In the genomic region with DNA sequence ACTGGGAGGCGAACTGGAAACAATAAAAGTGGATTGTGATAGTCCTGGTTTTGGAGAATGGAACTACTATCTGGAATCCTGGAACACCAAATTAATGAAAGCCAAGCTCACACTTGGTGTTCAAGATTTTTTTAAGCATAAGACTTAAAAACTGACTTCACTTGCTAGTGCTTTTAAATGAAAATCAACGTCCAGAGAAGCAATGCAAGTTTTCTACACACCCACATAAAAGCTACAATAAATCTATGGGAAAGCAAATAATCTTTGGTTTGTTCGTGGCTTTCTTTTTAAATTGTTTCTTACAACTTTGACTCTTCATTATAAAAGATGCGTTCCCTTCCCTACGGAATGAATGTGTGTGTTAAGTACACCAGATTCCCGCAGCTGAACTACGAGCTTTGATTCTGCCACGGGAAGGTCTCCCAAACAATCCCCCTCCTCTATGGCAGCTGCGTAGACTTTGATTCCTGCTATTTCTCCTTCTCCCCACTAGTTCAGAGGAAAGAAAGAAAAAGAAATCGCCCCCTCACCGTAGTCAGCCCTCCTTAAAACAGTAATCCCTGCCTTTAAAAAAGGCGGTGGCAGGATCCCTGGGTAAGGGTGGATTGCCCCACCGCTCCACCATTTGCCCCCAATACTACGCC, we compare ENCODE assay signal across 8 cellular contexts.
DNase-seq lines count a peak whose midpoint lies in the region; ATAC-seq and TF ChIP-seq lines count a peak whose summit lies in the region.

No MANE protein-coding gene starts in this region.

- no peak overlapping the region for H3K9ac ChIP-seq in neuronal stem cell (ENCODE audit: low read depth, low read length, poor library complexity)

- no peak overlapping the region for H2BK120ac ChIP-seq in neuronal stem cell (ENCODE audit: low read depth, low read length)

- no peaks in the 10 kb centered on the region for H3K79me1 ChIP-seq in neuronal stem cell (ENCODE audit: low read depth, low read length)

- ATAC-seq in GM18868 (IDR thresholded peaks at IDR 0.05; ENCODE audit: unreplicated experiment) (no peak), sciatic nerve (no peak)

- H3K4me3 Mint-ChIP-seq in CD4-positive, alpha-beta memory T cell, result peak overlapping the region in 6 of 8 donors; percentile 40 to 68 (median 64)

- no peak overlapping the region for H4K91ac ChIP-seq in neuronal stem cell (ENCODE audit: low read depth, low read length, poor library complexity)

- peak overlapping the region in 1 of 7 donors; percentile 23 for H3K27ac Mint-ChIP-seq in CD4-positive, alpha-beta memory T cell

- H3K36me3 Mint-ChIP-seq in CD4-positive, alpha-beta memory T cell, result no peaks in the 10 kb centered on the region

- WGBS in esophagus squamous epithelium, 2 donors, result 4 to 7% methylated on average over 10 to 12 of the region's 14 CpGs
- no CpG with 5 or more reads among the region's 14 CpGs for WGBS in neuronal stem cell (ENCODE audit: extremely low coverage in 2 of 2, insufficient read length in 2 of 2, insufficient replicate concordance in 1 of 2), 2 donors

- peaks cover 2 to 25% (median 10%) of the 10 kb centered on the region in 4 donors for H3K4me1 Mint-ChIP-seq in CD4-positive, alpha-beta memory T cell

- TF ChIP-seq POLR2A in esophagus squamous epithelium (IDR thresholded peaks at IDR 0.05), result no peak

- H3K18ac ChIP-seq in neuronal stem cell (ENCODE audit: low read length), result peak overlapping the region; percentile 99

- H3K4me3 ChIP-seq in CD4-positive, alpha-beta memory T cell (ENCODE audit: low read length in 2 of 2), result no peak overlapping the region
- H3K4me3 ChIP-seq in esophagus squamous epithelium, result peak overlapping the region; percentile 48 to 73 (median 64)
- H3K4me3 ChIP-seq in neuronal stem cell (ENCODE audit: low read length in 2 of 2), result peak overlapping the region; percentile 87 to 96

- H3K27me3 Mint-ChIP-seq in CD4-positive, alpha-beta memory T cell, result peaks cover 22 to 30% of the 10 kb centered on the region in 2 donors

- no peaks in the 10 kb centered on the region for H3K9me3 ChIP-seq in CD4-positive, alpha-beta memory T cell (ENCODE audit: control insufficient read depth in 1 of 2, low read length in 2 of 2)
- H3K9me3 ChIP-seq in esophagus squamous epithelium (no peaks in the 10 kb centered on the region), neuronal stem cell (replicated peaks in 1 of 2; ENCODE audit: control insufficient read depth in 2 of 2, insufficient read depth in 1 of 2, low read depth in 1 of 2, low read length in 2 of 2) (no peaks in the 10 kb centered on the region)

- peaks cover 0 to 3% (median 0%) of the 10 kb centered on the region in 8 donors for H3K9me3 Mint-ChIP-seq in CD4-positive, alpha-beta memory T cell

- no peaks in the 10 kb centered on the region for H3K36me3 ChIP-seq in CD4-positive, alpha-beta memory T cell (ENCODE audit: insufficient read depth, low read length)
- H3K36me3 ChIP-seq in esophagus squamous epithelium (no peaks in the 10 kb centered on the region), neuronal stem cell (replicated peaks in 1 of 2; ENCODE audit: control insufficient read depth in 2 of 2, insufficient read depth in 2 of 2, low read length in 2 of 2) (no peaks in the 10 kb centered on the region)

- H2BK15ac ChIP-seq in neuronal stem cell (ENCODE audit: low read length), result peak overlapping the region; percentile 73

- H3K23ac ChIP-seq in neuronal stem cell (ENCODE audit: low read depth, low read length, poor library complexity), result no peak overlapping the region

- CTCF ChIA-PET in CD4-positive, alpha-beta memory T cell (lab: Charles Lee; ENCODE audit: partially characterized antibody), result no interaction called here

- H3K4ac ChIP-seq in neuronal stem cell (ENCODE audit: low read length), result no peak overlapping the region

- H4K8ac ChIP-seq in neuronal stem cell (ENCODE audit: low read depth, low read length), result no peak overlapping the region

- H3K4me1 ChIP-seq in CD4-positive, alpha-beta memory T cell (ENCODE audit: insufficient read depth, low read length), result peaks cover 6% of the 10 kb centered on the region
- H3K4me1 ChIP-seq in esophagus squamous epithelium (peaks cover 0 to 35% (median 15%) of the 10 kb centered on the region in 3 donors), neuronal stem cell (ENCODE audit: control insufficient read depth in 2 of 2, insufficient read depth in 1 of 2, low read depth in 1 of 2, low read length in 2 of 2) (peaks cover 14 to 33% of the 10 kb centered on the region in 2 donors)

- peak overlapping the region; percentile 35 for H2BK12ac ChIP-seq in neuronal stem cell (ENCODE audit: low read length)

- peak overlapping the region; percentile 99 for H2AFZ ChIP-seq in neuronal stem cell (ENCODE audit: low read length)

- intact Hi-C loops in CD4-positive, alpha-beta memory T cell (cut with micrococcal nuclease), result no loop called here
- intact Hi-C loops in esophagus squamous epithelium (cut with DNase I) (no loop called here), sciatic nerve (cut with DNase I) (no loop called here)

- TF ChIP-seq CTCF in esophagus squamous epithelium (IDR thresholded peaks at IDR 0.05), result peak in 1 of 6 experiments; percentile 11

- peaks cover 16% of the 10 kb centered on the region for H3K27me3 ChIP-seq in CD4-positive, alpha-beta memory T cell (ENCODE audit: insufficient read depth, low read length)
- H3K27me3 ChIP-seq in esophagus squamous epithelium, result peaks cover 0 to 76% (median 4%) of the 10 kb centered on the region in 4 donors
- H3K27me3 ChIP-seq in neuronal stem cell (ENCODE audit: control insufficient read depth in 3 of 3, insufficient read depth in 3 of 3, low read depth in 1 of 3, low read length in 3 of 3), result no peaks in the 10 kb centered on the region

- no peak overlapping the region for H2AK5ac ChIP-seq in neuronal stem cell (ENCODE audit: low read depth, low read length)

- peak overlapping the region; percentile 97 for H3K4me2 ChIP-seq in neuronal stem cell (ENCODE audit: insufficient read depth, low read length, poor library complexity, severe bottlenecking)

- POLR2A ChIA-PET in CD4-positive, alpha-beta memory T cell (lab: Charles Lee; ENCODE audit: partially characterized antibody), result no interaction called here

- H2BK5ac ChIP-seq in neuronal stem cell (ENCODE audit: low read length), result peak overlapping the region; percentile 98

- DNase-seq in CD4-positive, alpha-beta memory T cell, result no peak
- DNase-seq in NCI-H146 treated with DMSO at 0.1 percent for 48 hours (lab: John Stamatoyannopoulos, UW; ENCODE audit: unreplicated experiment), result peak; percentile 23
- DNase-seq in esophagus squamous epithelium (lab: John Stamatoyannopoulos, UW), result no peak
- DNase-seq in neuronal stem cell (ENCODE audit: low spot score), result no peak
- DNase-seq in activated CD8-positive, alpha-beta memory T cell treated with anti-CD3 and anti-CD28 coated beads for 24 hours, result no peak
- no peak for DNase-seq in sciatic nerve (ENCODE audit: low spot score)
- DNase-seq in ureter (ENCODE audit: low spot score), result no peak

- no peak overlapping the region for H3K14ac ChIP-seq in neuronal stem cell (ENCODE audit: low read length)

- no peak overlapping the region for H3K27ac ChIP-seq in CD4-positive, alpha-beta memory T cell (ENCODE audit: low read depth, low read length)
- H3K27ac ChIP-seq in esophagus squamous epithelium (peak overlapping the region in 2 of 4 donors; percentile 43 to 48), neuronal stem cell (replicated peaks; ENCODE audit: low read length) (peak overlapping the region; percentile 84)

Comparison
In these comparisons a context has a peak if more than half of its experiments do, and no peak if none do; other contexts are left out.
1. H3K4me3 ChIP-seq: peak in esophagus squamous epithelium (4 of 4) and neuronal stem cell (2 of 2); none in CD4-positive, alpha-beta memory T cell (0 of 2).